In the genomic region with DNA sequence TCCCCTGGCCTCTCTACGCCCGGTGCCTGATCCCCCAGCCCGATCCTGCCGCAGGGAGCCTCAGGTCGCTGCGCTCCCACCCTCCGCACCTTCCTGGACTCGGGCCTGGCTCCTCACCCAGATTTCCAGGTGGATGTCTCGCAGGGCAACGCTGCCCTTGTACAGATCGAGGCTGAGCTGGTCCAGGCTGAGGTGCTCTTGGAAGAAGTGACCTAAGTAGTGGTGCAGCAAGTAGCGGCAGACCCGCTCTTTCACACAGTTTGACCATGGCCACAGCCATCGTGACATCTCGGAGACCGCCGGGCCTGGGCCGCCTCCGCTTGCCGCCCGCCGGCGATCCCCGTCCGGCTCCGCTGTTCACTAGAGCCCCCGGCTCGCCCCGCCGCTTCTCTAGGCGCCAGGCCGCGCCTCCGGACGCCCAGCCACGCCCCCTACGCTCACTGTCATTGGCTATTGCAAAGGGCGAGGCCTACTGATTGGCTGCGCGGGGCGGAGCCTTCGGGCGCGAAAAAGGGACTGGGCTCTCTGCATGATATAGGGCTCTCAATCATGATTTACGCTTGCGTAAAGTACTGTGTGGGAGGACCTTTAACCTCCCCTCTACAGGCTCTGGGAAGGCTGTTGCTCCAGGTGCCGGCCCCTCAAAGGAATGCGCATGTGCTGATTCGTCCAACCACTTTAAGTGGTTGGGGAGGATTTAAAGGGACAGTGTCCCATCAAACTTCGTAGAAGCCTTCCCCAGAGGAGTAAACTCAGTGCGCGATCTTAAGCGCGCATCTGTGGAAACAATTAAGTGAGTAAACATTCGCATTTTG, we compare ENCODE assay signal across 1 cellular context.
TF ChIP-seq lines count a peak whose summit lies in the region.

TSS of gene ATG2A (minus strand) at position 362 of the 815 bp plus-strand sequence. CDS start at position 288, 74 bp downstream.

TF ChIP-seq in GM12878, 131 proteins besides CTCF, POLR2A, EP300 and RAD21 (continued from another document and continues in another):
- TF ChIP-seq BCL11A (IDR thresholded peaks at IDR 0.05; ENCODE audit: low read depth, low read length) (no peak), E2F8 (IDR thresholded peaks at IDR 0.05; ENCODE audit: low read depth, partially characterized antibody) (no peak), TCF7 (IDR thresholded peaks at IDR 0.05; ENCODE audit: borderline replicate concordance) (no peak), NR2C2 (IDR thresholded peaks at IDR 0.05; ENCODE audit: borderline replicate concordance, control insufficient read depth, insufficient read length, low read depth) (no peak), USF2 (IDR thresholded peaks at IDR 0.05; ENCODE audit: borderline replicate concordance, low read depth, low read length) (no peak), PAX8 (IDR thresholded peaks at IDR 0.05) (no peak), IKZF1 (conservative IDR thresholded peaks at IDR 0.05) (peak; percentile 66), SIX5 (IDR thresholded peaks at IDR 0.05; ENCODE audit: low read depth, low read length, severe bottlenecking) (peak; percentile 17), NRF1 (conservative IDR thresholded peaks at IDR 0.05; ENCODE audit: low read depth, low read length) (peak; percentile 49), CBX3 (IDR thresholded peaks at IDR 0.05; ENCODE audit: borderline replicate concordance, low read depth) (no peak), USF1 (IDR thresholded peaks at IDR 0.05; ENCODE audit: borderline replicate concordance, extremely low read length, insufficient read depth, low read depth, low read length) (no peak), STAT1 (conservative IDR thresholded peaks at IDR 0.05) (no peak), MTA3 (IDR thresholded peaks at IDR 0.05; ENCODE audit: borderline replicate concordance, low read length) (no peak), GATAD2B (conservative IDR thresholded peaks at IDR 0.05; ENCODE audit: low read depth) (peak; percentile 76), CREM (IDR thresholded peaks at IDR 0.05; ENCODE audit: low read depth) (peak; percentile 22; the same call in 1 of the 2 replicates), ESRRA (IDR thresholded peaks at IDR 0.05; ENCODE audit: low read length) (no peak), ASH2L (IDR thresholded peaks at IDR 0.05; ENCODE audit: borderline replicate concordance, low read depth) (no peak), ZNF384 (IDR thresholded peaks at IDR 0.05; ENCODE audit: borderline replicate concordance, low read depth, low read length) (no peak), ZNF274 (IDR thresholded peaks at IDR 0.05; ENCODE audit: insufficient read depth, insufficient read length) (no peak), TARDBP (IDR thresholded peaks at IDR 0.05; ENCODE audit: borderline replicate concordance) (no peak), RCOR1 (conservative IDR thresholded peaks at IDR 0.05; ENCODE audit: low read depth, low read length) (no peak), IRF4 (IDR thresholded peaks at IDR 0.05; ENCODE audit: low read depth, low read length) (no peak), HDAC6 (IDR thresholded peaks at IDR 0.05; ENCODE audit: unreplicated experiment) (peak; percentile 21), ZNF622 (IDR thresholded peaks at IDR 0.05) (no peak), CREB1 (IDR thresholded peaks at IDR 0.05; ENCODE audit: low read depth) (peak; percentile 60; the same call in 1 of the 2 replicates), ZSCAN29 (IDR thresholded peaks at IDR 0.05) (peak; percentile 53; the same call in 1 of the 2 replicates), SRF (IDR thresholded peaks at IDR 0.05; ENCODE audit: low read depth in 2 of 2, low read length in 2 of 2) (no peak), BHLHE40 (IDR thresholded peaks at IDR 0.05; ENCODE audit: borderline replicate concordance in 1 of 2, low read depth in 2 of 2, low read length in 1 of 2) (peak in 1 of 2 experiments; percentile 12; a peak in 2 of 4 replicates), DPF2 (IDR thresholded peaks at IDR 0.05) (peak; percentile 57), HDAC2 (IDR thresholded peaks at IDR 0.05) (no peak), WRNIP1 (IDR thresholded peaks at IDR 0.05; ENCODE audit: borderline replicate concordance, low read depth, low read length) (no peak), SMAD5 (IDR thresholded peaks at IDR 0.05; ENCODE audit: low read depth) (0 out of 2 replicates have a peak, but pooled peaks have one; percentile 22), RUNX3 (IDR thresholded peaks at IDR 0.05; ENCODE audit: low read length) (0 out of 2 replicates have a peak, but pooled peaks have one; percentile 38), SUPT20H (IDR thresholded peaks at IDR 0.05; ENCODE audit: borderline replicate concordance, control insufficient read depth, low read depth, low read length) (no peak), POU2F2 (IDR thresholded peaks at IDR 0.05; ENCODE audit: borderline replicate concordance, low read depth, low read length) (no peak), SUZ12 (IDR thresholded peaks at IDR 0.05; ENCODE audit: unreplicated experiment) (no peak), BRCA1 (IDR thresholded peaks at IDR 0.05; ENCODE audit: low read depth, low read length) (no peak), NR2F1 (conservative IDR thresholded peaks at IDR 0.05) (peak; percentile 96), RB1 (IDR thresholded peaks at IDR 0.05; ENCODE audit: borderline replicate concordance) (peak; percentile 52; the same call in 1 of the 2 replicates), TBL1XR1 (IDR thresholded peaks at IDR 0.05; ENCODE audit: low read depth, low read length) (no peak), SREBF2 (IDR thresholded peaks at IDR 0.05; ENCODE audit: low read length) (peak; percentile 86), CEBPB (IDR thresholded peaks at IDR 0.05; ENCODE audit: borderline replicate concordance in 1 of 2, low read depth in 2 of 2, low read length in 2 of 2) (no peak), BMI1 (IDR thresholded peaks at IDR 0.05; ENCODE audit: borderline replicate concordance) (no peak), SP1 (IDR thresholded peaks at IDR 0.05; ENCODE audit: low read depth, low read length) (peak; percentile 94)
- TF ChIP-seq, protein P1, sequence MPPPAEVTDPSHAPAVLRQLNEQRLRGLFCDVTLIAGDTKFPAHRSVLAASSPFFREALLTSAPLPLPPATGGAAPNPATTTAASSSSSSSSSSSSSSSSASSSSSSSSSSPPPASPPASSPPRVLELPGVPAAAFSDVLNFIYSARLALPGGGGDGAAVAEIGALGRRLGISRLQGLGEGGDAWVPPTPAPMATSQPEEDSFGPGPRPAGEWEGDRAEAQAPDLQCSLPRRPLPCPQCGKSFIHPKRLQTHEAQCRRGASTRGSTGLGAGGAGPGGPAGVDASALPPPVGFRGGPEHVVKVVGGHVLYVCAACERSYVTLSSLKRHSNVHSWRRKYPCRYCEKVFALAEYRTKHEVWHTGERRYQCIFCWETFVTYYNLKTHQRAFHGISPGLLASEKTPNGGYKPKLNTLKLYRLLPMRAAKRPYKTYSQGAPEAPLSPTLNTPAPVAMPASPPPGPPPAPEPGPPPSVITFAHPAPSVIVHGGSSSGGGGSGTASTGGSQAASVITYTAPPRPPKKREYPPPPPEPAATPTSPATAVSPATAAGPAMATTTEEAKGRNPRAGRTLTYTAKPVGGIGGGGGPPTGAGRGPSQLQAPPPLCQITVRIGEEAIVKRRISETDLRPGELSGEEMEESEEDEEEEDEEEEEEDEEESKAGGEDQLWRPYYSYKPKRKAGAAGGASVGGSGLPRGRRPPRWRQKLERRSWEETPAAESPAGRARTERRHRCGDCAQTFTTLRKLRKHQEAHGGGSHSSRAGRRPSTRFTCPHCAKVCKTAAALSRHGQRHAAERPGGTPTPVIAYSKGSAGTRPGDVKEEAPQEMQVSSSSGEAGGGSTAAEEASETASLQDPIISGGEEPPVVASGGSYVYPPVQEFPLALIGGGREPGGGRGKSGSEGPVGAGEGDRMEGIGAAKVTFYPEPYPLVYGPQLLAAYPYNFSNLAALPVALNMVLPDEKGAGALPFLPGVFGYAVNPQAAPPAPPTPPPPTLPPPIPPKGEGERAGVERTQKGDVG (CRISPR knock-in tag; IDR thresholded peaks at IDR 0.05): no peak
- TF ChIP-seq, protein P2, sequence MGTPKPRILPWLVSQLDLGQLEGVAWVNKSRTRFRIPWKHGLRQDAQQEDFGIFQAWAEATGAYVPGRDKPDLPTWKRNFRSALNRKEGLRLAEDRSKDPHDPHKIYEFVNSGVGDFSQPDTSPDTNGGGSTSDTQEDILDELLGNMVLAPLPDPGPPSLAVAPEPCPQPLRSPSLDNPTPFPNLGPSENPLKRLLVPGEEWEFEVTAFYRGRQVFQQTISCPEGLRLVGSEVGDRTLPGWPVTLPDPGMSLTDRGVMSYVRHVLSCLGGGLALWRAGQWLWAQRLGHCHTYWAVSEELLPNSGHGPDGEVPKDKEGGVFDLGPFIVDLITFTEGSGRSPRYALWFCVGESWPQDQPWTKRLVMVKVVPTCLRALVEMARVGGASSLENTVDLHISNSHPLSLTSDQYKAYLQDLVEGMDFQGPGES (IDR thresholded peaks at IDR 0.05): no peak
- TF ChIP-seq, protein P3, sequence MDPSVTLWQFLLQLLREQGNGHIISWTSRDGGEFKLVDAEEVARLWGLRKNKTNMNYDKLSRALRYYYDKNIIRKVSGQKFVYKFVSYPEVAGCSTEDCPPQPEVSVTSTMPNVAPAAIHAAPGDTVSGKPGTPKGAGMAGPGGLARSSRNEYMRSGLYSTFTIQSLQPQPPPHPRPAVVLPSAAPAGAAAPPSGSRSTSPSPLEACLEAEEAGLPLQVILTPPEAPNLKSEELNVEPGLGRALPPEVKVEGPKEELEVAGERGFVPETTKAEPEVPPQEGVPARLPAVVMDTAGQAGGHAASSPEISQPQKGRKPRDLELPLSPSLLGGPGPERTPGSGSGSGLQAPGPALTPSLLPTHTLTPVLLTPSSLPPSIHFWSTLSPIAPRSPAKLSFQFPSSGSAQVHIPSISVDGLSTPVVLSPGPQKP (IDR thresholded peaks at IDR 0.05; ENCODE audit: low read depth, low read length): no peak
- TF ChIP-seq, protein P4, sequence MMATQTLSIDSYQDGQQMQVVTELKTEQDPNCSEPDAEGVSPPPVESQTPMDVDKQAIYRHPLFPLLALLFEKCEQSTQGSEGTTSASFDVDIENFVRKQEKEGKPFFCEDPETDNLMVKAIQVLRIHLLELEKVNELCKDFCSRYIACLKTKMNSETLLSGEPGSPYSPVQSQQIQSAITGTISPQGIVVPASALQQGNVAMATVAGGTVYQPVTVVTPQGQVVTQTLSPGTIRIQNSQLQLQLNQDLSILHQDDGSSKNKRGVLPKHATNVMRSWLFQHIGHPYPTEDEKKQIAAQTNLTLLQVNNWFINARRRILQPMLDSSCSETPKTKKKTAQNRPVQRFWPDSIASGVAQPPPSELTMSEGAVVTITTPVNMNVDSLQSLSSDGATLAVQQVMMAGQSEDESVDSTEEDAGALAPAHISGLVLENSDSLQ (IDR thresholded peaks at IDR 0.05): peak; percentile 93
